ENCODE assay signal across 8 cellular contexts in the genomic region with DNA sequence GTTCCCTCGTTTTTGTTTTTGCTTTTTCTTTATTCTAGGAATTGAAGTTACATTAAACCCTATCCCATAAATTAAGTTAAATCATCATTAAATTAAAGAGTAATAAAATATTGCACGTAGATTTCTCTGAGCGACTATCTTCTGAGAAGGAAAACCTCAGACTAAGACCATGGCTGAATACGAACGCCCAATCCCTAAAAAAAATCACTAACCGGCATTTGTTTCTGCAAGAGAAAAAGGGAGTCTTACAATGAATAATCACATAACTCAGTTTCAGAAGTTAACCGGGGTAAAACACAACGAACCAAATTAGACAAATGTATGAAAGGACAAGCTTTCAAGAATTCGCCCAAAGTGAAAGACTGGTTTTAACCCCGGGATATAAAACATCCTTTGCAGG. TPM values are rescaled to one million over a fixed set of nuclear protein-coding genes. Genes with fewer than 3 reads are reported as not detected.
A peak's percentile ranks its signal among the peaks of the same experiment; 100 is the strongest.
DNase-seq lines count a peak whose midpoint lies in the region; ATAC-seq and TF ChIP-seq lines count a peak whose summit lies in the region.

No MANE protein-coding gene starts in this region.

- no peak for DNase-seq in DND-41
- no peak for DNase-seq in chondrocyte (ENCODE audit: low spot score)
- no peak for DNase-seq in neural progenitor cell (ENCODE audit: low spot score)
- no peak for DNase-seq in hypothalamus (lab: John Stamatoyannopoulos, UW)
- DNase-seq in COLO829 (ENCODE audit: low spot score): no peak
- no peak for DNase-seq in SK-N-DZ (ENCODE audit: low spot score)
- DNase-seq in activated CD4-positive, alpha-beta T cell treated with anti-CD3 and anti-CD28 coated beads for 4 hours: no peak

- H3K79me2 ChIP-seq in DND-41 (ENCODE audit: insufficient read depth, low read length) (peaks cover 68% of the 10 kb centered on the region), neural progenitor cell (ENCODE audit: low read depth) (peaks cover 62% of the 10 kb centered on the region)

- no peak for ATAC-seq in DND-41 (ENCODE audit: insufficient read depth, low read depth)

- H3K9ac ChIP-seq in DND-41 (ENCODE audit: low read depth, low read length) (peak overlapping the region; percentile 67), neural progenitor cell (peak overlapping the region; percentile 98)

- H3K4me1 ChIP-seq in DND-41 (ENCODE audit: insufficient read depth, low read length) (peaks cover 41% of the 10 kb centered on the region), neural progenitor cell (peaks cover 35% of the 10 kb centered on the region)

- H3K4me1 Mint-ChIP-seq in chondrocyte (ENCODE audit: low read depth) (peaks cover 62% of the 10 kb centered on the region), neural progenitor cell (peaks cover 34% of the 10 kb centered on the region)

- peak overlapping the region; percentile 51 for H2AFZ ChIP-seq in DND-41 (ENCODE audit: low read depth, low read length)
- H2AFZ ChIP-seq in neural progenitor cell (replicated peaks): no peak overlapping the region

- H3K9me3 Mint-ChIP-seq in chondrocyte (ENCODE audit: low read depth) (no peaks in the 10 kb centered on the region), neural progenitor cell (no peaks in the 10 kb centered on the region)

- H3K9me3 ChIP-seq in DND-41 (ENCODE audit: insufficient read depth, low read length, severe bottlenecking) (no peaks in the 10 kb centered on the region), KOPT-K1 (ENCODE audit: insufficient read depth, low read length, poor library complexity, severe bottlenecking) (no peaks in the 10 kb centered on the region), neural progenitor cell (ENCODE audit: low read depth) (no peaks in the 10 kb centered on the region)

- peak overlapping the region; percentile 100 for H3K27ac Mint-ChIP-seq in chondrocyte (ENCODE audit: unreplicated experiment)
- H3K27ac Mint-ChIP-seq in neural progenitor cell: peak overlapping the region; percentile 99

- H3F3A ChIP-seq in neural progenitor cell (ENCODE audit: low read depth): peaks cover 38% of the 10 kb centered on the region

- H3K27me3 ChIP-seq in DND-41 (ENCODE audit: insufficient read depth, low read length, poor library complexity) (no peaks in the 10 kb centered on the region), neural progenitor cell (no peaks in the 10 kb centered on the region)

- H3K27ac ChIP-seq in DND-41 (ENCODE audit: low read length): peak overlapping the region; percentile 49
- peak overlapping the region; percentile 46 for H3K27ac ChIP-seq in KOPT-K1 (ENCODE audit: low read depth, low read length, poor library complexity, severe bottlenecking)
- peak overlapping the region; percentile 100 for H3K27ac ChIP-seq in neural progenitor cell

- no peak for TF ChIP-seq CTCF in DND-41 (IDR thresholded peaks at IDR 0.05; ENCODE audit: borderline replicate concordance, extremely low read depth, low read length, poor library complexity, severe bottlenecking)
- TF ChIP-seq CTCF in chondrocyte (IDR thresholded peaks at IDR 0.05): no peak
- TF ChIP-seq CTCF in neural progenitor cell (IDR thresholded peaks at IDR 0.05): no peak

- H3K36me3 Mint-ChIP-seq in chondrocyte (ENCODE audit: low read depth) (no peaks in the 10 kb centered on the region), neural progenitor cell (peaks cover 7% of the 10 kb centered on the region)

- H3K27me3 Mint-ChIP-seq in chondrocyte (ENCODE audit: low read depth): no peaks in the 10 kb centered on the region
- H3K27me3 Mint-ChIP-seq in neural progenitor cell (ENCODE audit: insufficient read depth, low read depth): peaks cover 5% of the 10 kb centered on the region

- no peaks in the 10 kb centered on the region for H4K20me1 ChIP-seq in DND-41 (ENCODE audit: insufficient read depth, low read length)
- H4K20me1 ChIP-seq in neural progenitor cell (ENCODE audit: low read depth): peaks cover 52% of the 10 kb centered on the region

- H3K4me3 Mint-ChIP-seq in chondrocyte (ENCODE audit: unreplicated experiment) (peak overlapping the region; percentile 96), neural progenitor cell (peak overlapping the region; percentile 97)

- H3K36me3 ChIP-seq in DND-41 (ENCODE audit: insufficient read depth, low read length) (no peaks in the 10 kb centered on the region), KOPT-K1 (ENCODE audit: insufficient read depth, low read length) (no peaks in the 10 kb centered on the region), neural progenitor cell (peaks cover 5% of the 10 kb centered on the region)

- H3K4me3 ChIP-seq in DND-41 (ENCODE audit: low read depth in 1 of 2, low read length in 2 of 2) (peak overlapping the region; percentile 80 to 81), neural progenitor cell (peak overlapping the region; percentile 95)

- H3K4me2 ChIP-seq in DND-41 (ENCODE audit: insufficient read depth, low read length) (peak overlapping the region; percentile 83), neural progenitor cell (peak overlapping the region; percentile 97)

RNA-seq across cellular contexts. Expression of a gene that starts 1.3 kb away (rescaled TPM):
- 21.1 to 36.3 TPM (median 23.4 TPM) in 3 replicates for total RNA-seq in chondrocyte
- 81.2 and 107 TPM in 2 replicates for total RNA-seq in neural progenitor cell (ENCODE audit: low replicate concordance)
- 21.2 and 24.3 TPM in 2 replicates for polyA plus RNA-seq in SK-N-DZ (2014; cell fraction: cytosol; rRNA removed)
- 11.0 and 14.0 TPM in 2 replicates for polyA plus RNA-seq in SK-N-DZ (2014; cell fraction: nucleus; rRNA removed)

RNA-seq across cellular contexts. Expression of a gene that starts 43.8 kb away (rescaled TPM):
- total RNA-seq in chondrocyte (1.4 to 2.1 TPM (median 1.6 TPM) in 3 replicates), neural progenitor cell (ENCODE audit: low replicate concordance) (not detected in 2 replicates)
- 0.21 TPM in 1 of 2 replicates, not detected in the other for polyA plus RNA-seq in SK-N-DZ (2014; cell fraction: cytosol; rRNA removed)
- not detected in 2 replicates for polyA plus RNA-seq in SK-N-DZ (2014; cell fraction: nucleus; rRNA removed)

RNA-seq across cellular contexts. Expression of a gene that starts 45.2 kb away (rescaled TPM):
- total RNA-seq in chondrocyte: not detected in 3 replicates
- not detected in 2 replicates for total RNA-seq in neural progenitor cell (ENCODE audit: low replicate concordance)
- not detected in 2 replicates for polyA plus RNA-seq in SK-N-DZ (2014; cell fraction: cytosol; rRNA removed)
- not detected in 2 replicates for polyA plus RNA-seq in SK-N-DZ (2014; cell fraction: nucleus; rRNA removed)

Comparison
In these comparisons a context has a peak if more than half of its experiments do, and no peak if none do; other contexts are left out.
1. H3K27ac ChIP-seq: peak in every context shown above with its lines; median percentile 100 in neural progenitor cell; 49 in DND-41; 46 in KOPT-K1.